In genomic region chr15:101609742-101610627, GRCh38 we compare ENCODE assay signal across 28 cellular contexts.
"Had no signal": no experiment of that assay in that cellular context is flagged by ENCODE, and none has a peak within 500 bp of the region (broad histone marks: within the 10 kb centered on the region; RNA-seq: fewer than 3 reads in every experiment).

No MANE protein-coding gene starts in this region.

- H3K27ac ChIP-seq: ascending aorta, breast epithelium, cardiac muscle cell, colonic mucosa, epithelial cell of prostate, esophagus squamous epithelium had no signal

- H3K27me3 ChIP-seq: ascending aorta, breast epithelium, cardiac muscle cell, colonic mucosa had no signal

- H3K4me3 ChIP-seq: ascending aorta, breast epithelium, cardiac muscle cell, colonic mucosa, esophagus squamous epithelium had no signal

- H3K9me3 ChIP-seq: ascending aorta, breast epithelium, colonic mucosa had no signal

- DNase-seq: activated CD4-positive, alpha-beta memory T cell treated with anti-CD3 and anti-CD28 coated beads for 36 hours; activated CD4-positive, alpha-beta T cell treated with anti-CD3 and anti-CD28 coated beads for 36 hours; activated CD4-positive, alpha-beta T cell treated with anti-CD3 and anti-CD28 coated beads, Interleukin-2, amount 10 ng/mL, durations not matched to agents 24 days and 14 days; activated CD4-positive, CD25-positive, alpha-beta regulatory T cell; activated CD4-positive, CD25-positive, alpha-beta regulatory T cell treated with anti-CD3 and anti-CD28 coated beads, Interleukin-2, amount 50 U/mL, for 72 hours; activated CD8-positive, alpha-beta memory T cell treated with anti-CD3 and anti-CD28 coated beads, Interleukin-2, amount 10 ng/mL, durations not matched to agents 7 days and 5 days; activated CD8-positive, alpha-beta memory T cell treated with anti-CD3 and anti-CD28 coated beads, Interleukin-2, amount 50 U/mL, for 4 hours; activated CD8-positive, alpha-beta T cell treated with anti-CD3 and anti-CD28 coated beads, Interleukin-2, amount 10 ng/mL, durations not matched to agents 7 days and 5 days; activated effector memory CD4-positive, alpha-beta T cell treated with anti-CD3 and anti-CD28 coated beads, Interleukin-2, amount 50 U/mL, for 16 hours; activated naive CD4-positive, alpha-beta T cell; activated naive CD4-positive, alpha-beta T cell treated with anti-CD3 and anti-CD28 coated beads, Interleukin-2, amount 10 ng/mL, durations not matched to agents 7 days and 5 days; activated naive CD8-positive, alpha-beta T cell treated with anti-CD3 and anti-CD28 coated beads, Interleukin-2, amount 10 ng/mL, durations not matched to agents 7 days and 5 days; activated T-cell treated with anti-CD3 and anti-CD28 coated beads, Interleukin-2, amount 50 U/mL, for 1 hour; activated T-cell treated with anti-CD3 and anti-CD28 coated beads, Interleukin-2, amount 50 U/mL, for 48 hours; central memory CD4-positive, alpha-beta T cell; cerebellar nuclear complex; colonic mucosa; effector CD8-positive, alpha-beta T cell; esophagus squamous epithelium; foreskin melanocyte; T-helper 1 cell; T-helper 17 cell; T1000 had no signal

- H3K4me1 ChIP-seq: ascending aorta had no signal

- ATAC-seq: activated CD4-positive, alpha-beta T cell treated with anti-CD3 and anti-CD28 coated beads for 36 hours; activated CD8-positive, alpha-beta memory T cell treated with anti-CD3 and anti-CD28 coated beads, Interleukin-2, amount 10 ng/mL, durations not matched to agents 7 days and 5 days; activated CD8-positive, alpha-beta T cell treated with anti-CD3 and anti-CD28 coated beads, Interleukin-2, amount 10 ng/mL, durations not matched to agents 7 days and 5 days; activated naive CD4-positive, alpha-beta T cell treated with anti-CD3 and anti-CD28 coated beads, Interleukin-2, amount 50 U/mL, for 72 hours; T-helper 17 cell had no signal

- H3K36me3 ChIP-seq: ascending aorta, breast epithelium, cardiac muscle cell, colonic mucosa, esophagus squamous epithelium had no signal
